1 cellular context compared by ENCODE assay signal in genomic region chr1:228139406-228139930, GRCh38.
A peak's percentile ranks its signal among the peaks of the same experiment; 100 is the strongest.
TF ChIP-seq lines count a peak whose summit lies in the region.

No MANE protein-coding gene starts in this region.

TF ChIP-seq in HEK293, 187 proteins besides CTCF, POLR2A, EP300 and RAD21 (continued from another document):
- TF ChIP-seq MZF1 (tag by site-specific recombination; IDR thresholded peaks at IDR 0.05; ENCODE audit: borderline replicate concordance), result peak; percentile 49; the same call in 1 of the 2 replicates
- peak; percentile 47; the same call in 1 of the 2 replicates for TF ChIP-seq ZBTB48 (tag by site-specific recombination; IDR thresholded peaks at IDR 0.05)
- TF ChIP-seq ZNF548 (tag by site-specific recombination; IDR thresholded peaks at IDR 0.05), result 0 out of 2 replicates have a peak, but pooled peaks have one; percentile 7
- peak; percentile 38; the same call in 1 of the 2 replicates for TF ChIP-seq ZNF639 (tag by site-specific recombination; IDR thresholded peaks at IDR 0.05)
- TF ChIP-seq SCRT1 (tag by site-specific recombination; IDR thresholded peaks at IDR 0.05; ENCODE audit: borderline replicate concordance), result no peak
- peak; percentile 63; the same call in 1 of the 2 replicates for TF ChIP-seq YY1 (tag by site-specific recombination; IDR thresholded peaks at IDR 0.05)
